ENCODE assay signal across 8 cellular contexts in the genomic region with DNA sequence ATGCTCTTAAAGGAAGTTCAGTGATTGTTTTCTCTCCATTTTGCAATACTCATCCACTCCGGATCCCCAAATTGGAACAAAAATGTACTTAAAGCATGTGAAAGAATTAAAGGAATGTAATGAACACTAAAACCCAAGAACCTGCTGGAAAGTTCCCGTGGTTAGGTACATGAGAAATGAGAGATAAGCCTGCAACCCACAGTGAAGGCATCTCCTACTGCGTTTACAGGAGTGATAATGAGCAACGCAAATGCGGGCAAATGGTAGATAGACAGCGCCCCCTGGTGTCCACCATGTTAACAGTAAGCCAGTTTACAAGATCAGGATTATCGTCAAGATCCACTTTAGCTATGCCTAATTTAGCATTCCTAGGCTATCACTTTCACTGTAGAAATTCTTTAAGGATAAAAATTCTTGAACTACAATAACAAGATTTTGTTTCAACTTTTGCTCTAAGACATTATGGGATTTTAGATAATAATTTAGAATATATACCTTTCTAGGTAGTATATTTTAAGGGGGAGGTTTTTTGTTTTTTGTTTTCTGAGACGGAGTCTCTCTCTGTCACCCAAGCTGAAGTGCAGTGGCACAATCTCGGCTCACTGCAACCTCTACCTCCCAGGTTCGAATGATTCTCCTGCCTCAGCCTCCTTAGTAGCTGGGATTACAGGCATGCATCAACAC. TPM values are rescaled to one million over a fixed set of nuclear protein-coding genes. Genes with fewer than 3 reads are reported as not detected.
A peak's percentile ranks its signal among the peaks of the same experiment; 100 is the strongest.
DNase-seq lines count a peak whose midpoint lies in the region; ATAC-seq and TF ChIP-seq lines count a peak whose summit lies in the region.

No MANE protein-coding gene starts in this region.

- no peaks in the 10 kb centered on the region for H3K27me3 ChIP-seq in WERI-Rb-1 (ENCODE audit: insufficient read depth, low read depth, severe bottlenecking)
- no peaks in the 10 kb centered on the region for H3K27me3 ChIP-seq in mammary epithelial cell (ENCODE audit: insufficient read depth, low read length)

- H3K27ac ChIP-seq in WERI-Rb-1: no peak overlapping the region
- H3K27ac ChIP-seq in mammary epithelial cell (ENCODE audit: insufficient read depth, low read depth, low read length): no peak overlapping the region

- TF ChIP-seq CTCF in WERI-Rb-1 (IDR thresholded peaks at IDR 0.05; ENCODE audit: low read depth, low read length) (peak; percentile 74), mammary epithelial cell (conservative IDR thresholded peaks at IDR 0.05 in 1 of 2, IDR thresholded peaks at IDR 0.05 in 1 of 2; ENCODE audit: extremely low read depth in 1 of 2, insufficient read depth in 1 of 2, low read depth in 1 of 2, low read length in 2 of 2) (peak; percentile 87 to 88)

- H3K4me2 ChIP-seq in mammary epithelial cell (ENCODE audit: insufficient read depth, low read depth, low read length): no peak overlapping the region

- no peaks in the 10 kb centered on the region for H3K9me3 ChIP-seq in WERI-Rb-1 (ENCODE audit: severe bottlenecking)
- H3K9me3 ChIP-seq in mammary epithelial cell (replicated peaks; ENCODE audit: insufficient read depth, low read length): no peaks in the 10 kb centered on the region

- H3K9ac ChIP-seq in mammary epithelial cell (ENCODE audit: insufficient read depth, low read length): no peak overlapping the region

- no peaks in the 10 kb centered on the region for H3K79me2 ChIP-seq in mammary epithelial cell (ENCODE audit: insufficient read depth, low read length)

- BruUV-seq in mammary epithelial cell (replicated peaks; lab: Mats Ljungman, UMichigan): no TSS peak

- no peaks in the 10 kb centered on the region for H4K20me1 ChIP-seq in mammary epithelial cell (ENCODE audit: insufficient read depth, low read length)

- H3K36me3 ChIP-seq in WERI-Rb-1: peaks cover 28% of the 10 kb centered on the region
- H3K36me3 ChIP-seq in mammary epithelial cell (ENCODE audit: insufficient read depth, low read length): peaks cover 1% of the 10 kb centered on the region

- no peaks in the 10 kb centered on the region for H3K4me1 ChIP-seq in mammary epithelial cell (ENCODE audit: insufficient read depth, low read length)

- dilution Hi-C loops in mammary epithelial cell (cut with HindIII; ENCODE audit: low sequenced_read_pairs): no loop called here

- 30% methylated on average over 10 of the region's 10 CpGs for WGBS in mammary epithelial cell (ENCODE audit: low coverage, missing lambda C conversion rate)

- DNase-seq in GM04504 (ENCODE audit: low read depth) (peak; percentile 66), NCI-H2227 (lab: John Stamatoyannopoulos, UW; ENCODE audit: unreplicated experiment) (peak; percentile 74), WERI-Rb-1 (peak; percentile 82), mammary epithelial cell (peak; percentile 60), inferior parietal cortex (ENCODE audit: extremely low spot score) (peak; percentile 94)
- DNase-seq in stimulated activated CD4-positive, alpha-beta T cell treated with anti-CD3 and anti-CD28 coated beads, Interleukin-15, amount 100 ng/mL, for 24 hours: peak; percentile 92

- H2AFZ ChIP-seq in mammary epithelial cell (ENCODE audit: low read depth, low read length): peak overlapping the region; percentile 30

- no peak overlapping the region for H3K4me3 ChIP-seq in WERI-Rb-1 (ENCODE audit: low read depth, low read length)
- H3K4me3 ChIP-seq in mammary epithelial cell (replicated peaks in 1 of 3; ENCODE audit: insufficient read depth in 1 of 3, low read depth in 2 of 3, low read length in 3 of 3): no peak overlapping the region

- CTCF ChIA-PET in mammary epithelial cell (lab: Charles Lee; ENCODE audit: low non-redundant PET): interaction anchor here (0.6 kb wide), 2 partner anchors 66 to 98 kb away, joined by 3 to 5 read pairs; no protein-coding TSS in a partner anchor

- ATAC-seq in HG03045 (IDR thresholded peaks at IDR 0.05; ENCODE audit: unreplicated experiment): peak; percentile 64
- ATAC-seq in GM21423 (IDR thresholded peaks at IDR 0.05; ENCODE audit: unreplicated experiment): no peak

- intact Hi-C loops in mammary epithelial cell (cut with micrococcal nuclease): loop anchor here (1.0 kb wide), 5 partner anchors 64 to 387 kb away; partner anchors contain the start of gene SIK2

- in situ Hi-C loops in mammary epithelial cell (cut with MboI; ENCODE audit: low sequenced_read_pairs in 2 of 2): loop anchor here (5.0 to 10.0 kb wide), 4 partner anchors 239 to 387 kb away; partner anchors contain the start of gene SIK2 (in 1 of the 2)

RNA-seq across cellular contexts. Expression of gene ALG9, which starts 29.9 kb away (rescaled TPM):
- total RNA-seq in mammary epithelial cell: 10 to 100 TPM; 36.5 to 48.8 TPM
- polyA plus RNA-seq in mammary epithelial cell: 27.9 TPM
- 21.8 TPM for polyA minus RNA-seq in mammary epithelial cell

RNA-seq across cellular contexts. Expression of gene FDXACB1, which starts 37.5 kb away (rescaled TPM):
- total RNA-seq in mammary epithelial cell: 1 to 10 TPM in 1 of 2 donors, under 1 TPM in 1; 0.96 to 2.3 TPM
- 2.6 TPM for polyA plus RNA-seq in mammary epithelial cell
- polyA minus RNA-seq in mammary epithelial cell: 2.0 TPM

RNA-seq across cellular contexts. Expression of gene CFAP68, which starts 37.8 kb away (rescaled TPM):
- 10 to 100 TPM; 12.5 to 23.7 TPM for total RNA-seq in mammary epithelial cell
- polyA plus RNA-seq in mammary epithelial cell: 27.4 TPM
- 1.6 TPM for polyA minus RNA-seq in mammary epithelial cell
